8 cellular contexts compared by ENCODE assay signal in the genomic region with DNA sequence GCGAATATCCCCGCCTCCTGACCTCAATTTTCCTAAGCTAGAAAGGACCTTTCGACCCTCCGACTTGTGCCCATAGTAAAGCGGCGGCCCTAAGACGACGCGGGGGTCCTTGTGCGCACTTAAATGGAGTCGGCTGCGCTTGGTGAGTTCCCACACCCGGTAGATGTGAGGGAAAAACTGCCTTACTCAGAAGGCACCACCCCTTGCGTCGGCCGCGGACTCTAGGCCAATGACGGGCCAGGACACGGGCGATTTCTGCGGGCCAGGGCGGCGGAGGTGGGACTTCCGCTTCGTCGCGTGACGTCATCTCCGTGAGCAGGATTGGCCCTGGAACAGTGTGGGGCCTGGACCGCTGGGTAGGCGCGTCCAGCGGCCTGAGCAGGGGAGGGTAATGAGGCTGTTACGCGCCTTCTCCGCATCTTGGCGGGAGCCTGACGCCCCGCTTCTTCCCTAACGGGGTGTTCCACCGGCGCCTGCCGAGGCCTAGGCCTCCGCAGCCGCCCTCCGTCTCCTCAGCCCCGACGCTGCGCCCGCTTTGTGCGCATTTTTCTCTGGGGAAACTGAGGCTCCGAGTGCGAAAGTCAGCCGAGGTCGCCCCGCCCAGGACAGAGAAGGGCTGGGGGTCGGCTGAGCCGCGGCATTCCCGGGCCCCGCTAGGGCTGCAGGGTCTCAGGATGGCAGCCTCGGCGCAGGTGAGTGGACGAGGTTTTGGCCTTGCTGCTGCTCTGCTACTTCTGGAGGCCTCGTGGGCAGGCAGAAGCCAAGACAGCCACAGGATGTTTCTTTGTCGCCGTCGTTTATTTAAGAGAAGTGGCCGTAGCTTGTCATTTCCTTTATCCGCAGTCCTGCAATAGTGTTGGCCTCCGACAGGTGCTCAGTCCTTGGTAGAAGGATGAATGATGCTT. TPM values are rescaled to one million over a fixed set of nuclear protein-coding genes. Genes with fewer than 3 reads are reported as not detected.
A peak's percentile ranks its signal among the peaks of the same experiment; 100 is the strongest.
DNase-seq lines count a peak whose midpoint lies in the region; ATAC-seq, FAIRE-seq and TF ChIP-seq lines count a peak whose summit lies in the region.

A gene (plus strand): TSS at position 293 of the 905 bp plus-strand sequence. CDS start 382 bp downstream, at position 675.

- FAIRE-seq in GM12891 (lab: Jason Lieb, UNC): peak; percentile 100

- peaks cover 17% of the 10 kb centered on the region for H3K4me1 Mint-ChIP-seq in type B pancreatic cell (ENCODE audit: unreplicated experiment)

- H3K36me3 ChIP-seq in heart right ventricle: peaks cover 0 to 27% (median 21%) of the 10 kb centered on the region in 9 donors

- peaks cover 0 to 11% (median 0%) of the 10 kb centered on the region in 11 donors for H3K9me3 ChIP-seq in heart right ventricle

- ATAC-seq in HG02840 (IDR thresholded peaks at IDR 0.05; ENCODE audit: low FRiP score, unreplicated experiment) (peak; percentile 93), heart right ventricle (peak; percentile 99 to 100 (median 100))

- peak; percentile 94 for TF ChIP-seq POLR2A in GM12891 (IDR thresholded peaks at IDR 0.05; ENCODE audit: low read depth, low read length)

- intact Hi-C loops in heart right ventricle (cut with DNase I): loop anchor here in 3 of 10 donors (1.0 to 5.0 kb wide), 3 partner anchors 38 to 43 kb away; a partner anchor contains a TSS

- H3K4me3 Mint-ChIP-seq in type B pancreatic cell: peak within 1 kb of the TSS; percentile 89

- peak; percentile 96 for DNase-seq in GM12891 (ENCODE audit: insufficient read length, low spot score)
- peak; percentile 78 for DNase-seq in NCI-H1436 treated with DMSO at 0.1 percent for 48 hours (lab: John Stamatoyannopoulos, UW)
- DNase-seq in T follicular helper cell (ENCODE audit: low read depth): peak; percentile 81
- DNase-seq in amniotic epithelial cell (ENCODE audit: low read depth): peak; percentile 94
- DNase-seq in heart right ventricle: peak; percentile 96 to 97
- peak; percentile 93 for DNase-seq in pons (ENCODE audit: low spot score)
- peak; percentile 95 for DNase-seq in type B pancreatic cell (ENCODE audit: extremely low spot score, unreplicated experiment)

- H3K4me1 ChIP-seq in heart right ventricle: peaks cover 5 to 34% (median 23%) of the 10 kb centered on the region in 9 donors

- WGBS in heart right ventricle, 2 donors: 1% methylated on average over 71 of the region's 71 CpGs

- peaks cover 9% of the 10 kb centered on the region for H3K36me3 Mint-ChIP-seq in type B pancreatic cell

- H3K27me3 Mint-ChIP-seq in type B pancreatic cell: peaks cover 22% of the 10 kb centered on the region

- peaks cover 0 to 27% (median 0%) of the 10 kb centered on the region in 7 donors for H3K27me3 ChIP-seq in heart right ventricle

- no peaks in the 10 kb centered on the region for H3K9me3 Mint-ChIP-seq in type B pancreatic cell

- H3K27ac Mint-ChIP-seq in type B pancreatic cell: peak within 1 kb of the TSS; percentile 97

- H3K4me3 ChIP-seq in heart right ventricle: peak within 1 kb of the TSS; percentile 76 to 98 (median 86)

- peak within 1 kb of the TSS; percentile 44 to 96 (median 92) for H3K27ac ChIP-seq in heart right ventricle

- peak in 1 of 9 donors; percentile 10 for TF ChIP-seq CTCF in heart right ventricle (IDR thresholded peaks at IDR 0.05)
- TF ChIP-seq CTCF in type B pancreatic cell (conservative IDR thresholded peaks at IDR 0.05): no peak

TF ChIP-seq in GM12891, 5 proteins besides CTCF, POLR2A, EP300 and RAD21:
- peak; percentile 48 for TF ChIP-seq PAX5 (IDR thresholded peaks at IDR 0.05; ENCODE audit: insufficient read depth, low read length, severe bottlenecking)
- TF ChIP-seq POU2F2 (IDR thresholded peaks at IDR 0.05; ENCODE audit: low read depth, low read length): peak; percentile 67
- peak; percentile 81 for TF ChIP-seq POLR2AphosphoS5 (IDR thresholded peaks at IDR 0.05; ENCODE audit: low read depth, low read length)
- peak; percentile 75 for TF ChIP-seq TAF1 (IDR thresholded peaks at IDR 0.05; ENCODE audit: low read depth, low read length)
- peak; percentile 30; the same call in 1 of the 2 replicates for TF ChIP-seq SPI1 (IDR thresholded peaks at IDR 0.05; ENCODE audit: low read depth, low read length)

RNA-seq across cellular contexts. Expression of the gene that starts here (rescaled TPM):
- 1.4 TPM for polyA plus RNA-seq in GM12891 (2012; ENCODE audit: low read depth, missing spikeins)
- total RNA-seq in heart right ventricle (1 to 10 TPM; 5.5 to 9.2 (median 7.0) TPM), type B pancreatic cell (ENCODE audit: low replicate concordance) (8.3 and 9.8 TPM in 2 replicates)
- polyA plus RNA-seq in heart right ventricle: 1 to 10 TPM in 1 of 2 donors, under 1 TPM in 1; 0.86 to 2.1 TPM

Comparison
In these comparisons a context has a peak if more than half of its experiments do, and no peak if none do; other contexts are left out.
1. Peak in every context shown above with its lines: DNase-seq, ATAC-seq, H3K4me3 ChIP-seq and H3K27ac ChIP-seq.